Comparison of ENCODE assay signal across 8 cellular contexts in genomic region chr10:86960003-86960862, GRCh38. TPM values are rescaled to one million over a fixed set of nuclear protein-coding genes. Genes with fewer than 3 reads are reported as not detected.
DNase-seq lines count a peak whose midpoint lies in the region; FAIRE-seq and TF ChIP-seq lines count a peak whose summit lies in the region.
"Had no signal": no experiment of that assay in that cellular context is flagged by ENCODE, and none has a peak within 500 bp of the region (broad histone marks: within the 10 kb centered on the region; RNA-seq: fewer than 3 reads in every experiment).

No MANE protein-coding gene starts in this region.

- WGBS in ovary, 3 donors: 79 to 81% (median 80%) methylated on average over 37 of the region's 37 CpGs

- H3K36me3 ChIP-seq in HUES6 (ENCODE audit: control insufficient read depth, insufficient read depth, low read length): no peaks in the 10 kb centered on the region
- no peaks in the 10 kb centered on the region for H3K36me3 ChIP-seq in ovary

- H3K9me3 ChIP-seq in HUES6 (ENCODE audit: control insufficient read depth, insufficient read depth, low read depth, low read length): no peaks in the 10 kb centered on the region
- H3K9me3 ChIP-seq in ovary: no peaks in the 10 kb centered on the region

- H3K4me3 ChIP-seq in HUES6 (ENCODE audit: low read depth, low read length): no peak overlapping the region
- H3K4me3 ChIP-seq in fibroblast of mammary gland (ENCODE audit: control insufficient read depth, low read depth, low read length): no peak overlapping the region
- H3K4me3 ChIP-seq in ovary: no peak overlapping the region

- intact Hi-C loops in ovary (cut with DNase I): loop anchor here in 1 of 4 donors (10.0 kb wide), 1 partner anchor 135 kb away; the partner anchor contains the start of genes GLUD1 and SHLD2

- no peak for TF ChIP-seq EP300 in ovary (IDR thresholded peaks at IDR 0.05)

- H3K4me1 ChIP-seq in HUES6 (ENCODE audit: control insufficient read depth, insufficient read depth, low read length) (peaks cover 62% of the 10 kb centered on the region), ovary (ENCODE audit: insufficient read depth) (peaks cover 28% of the 10 kb centered on the region)

- peak overlapping the region; percentile 1 for H3K9ac ChIP-seq in HUES6 (ENCODE audit: low read length)

- DNase-seq in GM20000 (ENCODE audit: low spot score): peak; percentile 80
- peak; percentile 78 for DNase-seq in UCSD-AML1 (lab: John Stamatoyannopoulos, UW; ENCODE audit: unreplicated experiment)
- peak; percentile 78 for DNase-seq in fibroblast of mammary gland (ENCODE audit: low read depth)
- peak in 4 of 5 donors; percentile 56 to 73 (median 62) for DNase-seq in ovary
- no peak for DNase-seq in NCI-H187 treated with DMSO at 0.1 percent for 48 hours (lab: John Stamatoyannopoulos, UW)

- peak; percentile 6 for FAIRE-seq in G401.6 (lab: Jason Lieb, UNC)
- FAIRE-seq: endometrium had no signal

- no peak for TF ChIP-seq POLR2A in ovary (IDR thresholded peaks at IDR 0.05)

- H3K27me3 ChIP-seq in HUES6 (ENCODE audit: control insufficient read depth, insufficient read depth, low read length): no peaks in the 10 kb centered on the region
- no peaks in the 10 kb centered on the region for H3K27me3 ChIP-seq in ovary

- H3K27ac ChIP-seq in HUES6 (ENCODE audit: low read depth, low read length) (no peak overlapping the region), ovary (peak overlapping the region; percentile 31 to 89)

- TF ChIP-seq CTCF in GM20000 (IDR thresholded peaks at IDR 0.05; ENCODE audit: extremely low read depth, missing control alignments) (peak; percentile 95), fibroblast of mammary gland (conservative IDR thresholded peaks at IDR 0.05; ENCODE audit: control insufficient read depth, insufficient read depth, low read depth, low read length) (peak; percentile 99), ovary (IDR thresholded peaks at IDR 0.05) (peak; percentile 61 to 88 (median 77))

RNA-seq across cellular contexts. Expression of gene SNCG, which starts 1.8 kb away (rescaled TPM):
- 10 to 100 TPM; 15.4 to 76.1 (median 43.6) TPM for total RNA-seq in ovary
- polyA plus RNA-seq in ovary: 10 to 100 TPM; 13.7 to 41.9 TPM

RNA-seq across cellular contexts. Expression of gene MMRN2, which starts 2.8 kb away (rescaled TPM):
- 10 to 100 TPM; 11.3 to 44.6 (median 18.5) TPM for total RNA-seq in ovary
- 10 to 100 TPM; 21.2 to 29.9 TPM for polyA plus RNA-seq in ovary

RNA-seq across cellular contexts. Expression of gene ADIRF, which starts 8.0 kb away (rescaled TPM):
- 100 to 1,000 TPM; 154 to 451 (median 231) TPM for total RNA-seq in ovary
- 100 to 1,000 TPM in 1 of 2 donors, 10 to 100 TPM in 1; 57.4 to 528 TPM for polyA plus RNA-seq in ovary

RNA-seq across cellular contexts. Expression of gene FAM25A, which starts 59.9 kb away (rescaled TPM):
- not detected for total RNA-seq in ovary
- polyA plus RNA-seq in ovary: not detected
